Comparison of ENCODE assay signal across 10 cellular contexts in genomic region chrX:100615015-100615414, GRCh38. TPM values are rescaled to one million over a fixed set of nuclear protein-coding genes. Genes with fewer than 3 reads are reported as not detected.
DNase-seq lines count a peak whose midpoint lies in the region; ATAC-seq and TF ChIP-seq lines count a peak whose summit lies in the region.
"Had no signal": no experiment of that assay in that cellular context is flagged by ENCODE, and none has a peak within 500 bp of the region (broad histone marks: within the 10 kb centered on the region; RNA-seq: fewer than 3 reads in every experiment).

No MANE protein-coding gene starts in this region.

- no peak overlapping the region for H3K4me3 ChIP-seq in SJSA1

- H3K27me3 Mint-ChIP-seq in type B pancreatic cell, result no peaks in the 10 kb centered on the region

- peak overlapping the region; percentile 91 for H3K27ac Mint-ChIP-seq in type B pancreatic cell

- no peaks in the 10 kb centered on the region for H3K36me3 Mint-ChIP-seq in type B pancreatic cell

- no peaks in the 10 kb centered on the region for H3K27me3 ChIP-seq in SJSA1 (replicated peaks)

- H3K27ac ChIP-seq in SJSA1, result no peak overlapping the region

- H3K9me3 ChIP-seq in SJSA1 (replicated peaks), result no peaks in the 10 kb centered on the region

- H3K4me1 ChIP-seq in SJSA1 (replicated peaks), result no peaks in the 10 kb centered on the region

- H3K4me3 Mint-ChIP-seq in type B pancreatic cell, result peak overlapping the region; percentile 67
- H3K4me3 Mint-ChIP-seq: central memory CD8-positive, alpha-beta T cell had no signal

- peak; percentile 17 for DNase-seq in NCI-H2029 treated with DMSO at 0.1 percent for 48 hours (lab: John Stamatoyannopoulos, UW)
- no peak for DNase-seq in NCI-H2029 (lab: John Stamatoyannopoulos, UW)
- DNase-seq in SJSA1 (ENCODE audit: low read depth in 1 of 2, low spot score in 2 of 2), result peak; percentile 40 to 64
- DNase-seq in foreskin melanocyte, result peak; percentile 24
- no peak for DNase-seq in type B pancreatic cell (ENCODE audit: extremely low spot score, unreplicated experiment)
- DNase-seq in SKM-1 (lab: John Stamatoyannopoulos, UW; ENCODE audit: unreplicated experiment), result no peak

- H3K4me1 Mint-ChIP-seq in type B pancreatic cell (ENCODE audit: unreplicated experiment), result no peaks in the 10 kb centered on the region
- H3K4me1 Mint-ChIP-seq: central memory CD8-positive, alpha-beta T cell had no signal

- TF ChIP-seq CTCF in type B pancreatic cell (conservative IDR thresholded peaks at IDR 0.05), result peak; percentile 71

- peaks cover 8% of the 10 kb centered on the region for H3K9me3 Mint-ChIP-seq in type B pancreatic cell
- H3K9me3 Mint-ChIP-seq: central memory CD8-positive, alpha-beta T cell had no signal

- no peaks in the 10 kb centered on the region for H3K36me3 ChIP-seq in SJSA1

- ATAC-seq in GM19467 (IDR thresholded peaks at IDR 0.05; ENCODE audit: unreplicated experiment) (peak; percentile 98), HG03432 (IDR thresholded peaks at IDR 0.05; ENCODE audit: unreplicated experiment) (peak; percentile 100)

RNA-seq across cellular contexts. Expression of gene TSPAN6, which starts 21.6 kb away (rescaled TPM):
- total RNA-seq in SJSA1 (2014; rRNA removed; shearing (Covaris generic)), result 26.9 and 31.3 TPM in 2 replicates
- 99.3 and 140 TPM in 2 replicates for total RNA-seq in type B pancreatic cell (ENCODE audit: low replicate concordance)

RNA-seq across cellular contexts. Expression of gene SRPX2, which starts 29.0 kb away (rescaled TPM):
- total RNA-seq in SJSA1 (2014; rRNA removed; shearing (Covaris generic)), result 33.9 and 38.0 TPM in 2 replicates
- 7.7 and 13.6 TPM in 2 replicates for total RNA-seq in type B pancreatic cell (ENCODE audit: low replicate concordance)

RNA-seq across cellular contexts. Expression of gene TNMD, which starts 30.3 kb away (rescaled TPM):
- not detected in 2 replicates for total RNA-seq in SJSA1 (2014; rRNA removed; shearing (Covaris generic))
- 1.1 and 2.3 TPM in 2 replicates for total RNA-seq in type B pancreatic cell (ENCODE audit: low replicate concordance)
- total RNA-seq: temporal lobe had no signal

Comparison
In these comparisons a context has a peak if more than half of its experiments do, and no peak if none do; other contexts are left out.
1. DNase-seq: peak in NCI-H2029 treated with DMSO at 0.1 percent for 48 hours (single experiment), SJSA1 (2 of 2) and foreskin melanocyte (single experiment); none in NCI-H2029 (single experiment), type B pancreatic cell (single experiment) and SKM-1 (single experiment).